In the genomic region with DNA sequence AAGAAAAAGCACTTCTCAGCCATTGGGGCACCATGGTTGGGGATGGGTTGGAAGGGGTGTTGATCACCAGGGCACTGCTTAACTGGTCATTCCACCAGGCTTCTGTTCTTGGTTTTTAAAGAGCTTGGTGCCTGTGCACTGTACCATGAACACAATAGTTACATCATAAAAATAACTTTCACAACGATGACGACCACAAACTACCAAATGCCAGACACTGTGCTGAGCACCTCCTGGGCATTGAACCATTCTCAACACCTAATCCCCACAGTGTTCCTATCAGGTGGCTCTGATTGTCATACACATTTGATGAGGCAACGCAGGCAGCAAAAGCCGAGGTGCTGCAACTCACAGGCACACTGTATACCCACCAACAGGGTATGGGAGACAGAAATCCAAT, we compare ENCODE assay signal across 20 cellular contexts.
A peak's percentile ranks its signal among the peaks of the same experiment; 100 is the strongest.
DNase-seq lines count a peak whose midpoint lies in the region; ATAC-seq and TF ChIP-seq lines count a peak whose summit lies in the region.
"Had no signal": no experiment of that assay in that cellular context is flagged by ENCODE, and none has a peak within 500 bp of the region (broad histone marks: within the 10 kb centered on the region; RNA-seq: fewer than 3 reads in every experiment).

No MANE protein-coding gene starts in this region.

- ATAC-seq in HG03521 (IDR thresholded peaks at IDR 0.05; ENCODE audit: unreplicated experiment) (no peak), aorta (ENCODE audit: low FRiP score) (no peak)
- ATAC-seq: K562 had no signal

- POLR2A ChIA-PET in Caco-2 (lab: Charles Lee): no interaction called here

- H3K4me3 ChIP-seq in Caco-2 (ENCODE audit: low read depth, low read length) (no peak overlapping the region), aorta (ENCODE audit: low read length in 2 of 2) (no peak overlapping the region)
- H3K4me3 ChIP-seq: GM23248, K562 had no signal

- 85 to 86% methylated on average over 4 of the region's 4 CpGs for WGBS in aorta, 2 donors

- H3K36me3 Mint-ChIP-seq in Caco-2 (ENCODE audit: insufficient read depth, unreplicated experiment): no peaks in the 10 kb centered on the region

- H3K4me1 Mint-ChIP-seq in Caco-2 (ENCODE audit: low read depth, unreplicated experiment): no peaks in the 10 kb centered on the region

- CTCF ChIA-PET in Caco-2 (lab: Charles Lee): no interaction called here

- H3K9me3 ChIP-seq in Caco-2: no peaks in the 10 kb centered on the region
- no peaks in the 10 kb centered on the region for H3K9me3 ChIP-seq in aorta (ENCODE audit: control insufficient read depth, low read length)
- H3K9me3 ChIP-seq: BE2C had no signal

- H3K9me3 Mint-ChIP-seq in Caco-2 (ENCODE audit: unreplicated experiment): no peaks in the 10 kb centered on the region
- H3K9me3 Mint-ChIP-seq: CD4-positive, alpha-beta T cell; HFFc6 had no signal

- TF ChIP-seq CTCF in Caco-2 (IDR thresholded peaks at IDR 0.05; ENCODE audit: insufficient read depth in 1 of 2, low read depth in 1 of 2, low read length in 1 of 2, severe bottlenecking in 1 of 2, unreplicated experiment in 1 of 2): no peak

- DNase-seq in Caki2 (ENCODE audit: low read depth) (peak; percentile 65), glomerular visceral epithelial cell (ENCODE audit: extremely low spot score) (peak; percentile 71), mesenteric fat pad (ENCODE audit: low spot score) (peak; percentile 51), Caco-2 (no peak), aorta (no peak)
- no peak for DNase-seq in activated naive CD4-positive, alpha-beta T cell treated with anti-CD3 and anti-CD28 coated beads, Interleukin-2, amount 50 U/mL, for 16 hours
- DNase-seq: BE2C; Calu3; CD4-positive, alpha-beta T cell; DMS 273 treated with DMSO at 0.1 percent for 48 hours; DMS53; DND-41; EL; GM23248; HCEC 1CT; HFFc6; IMR-90 had no signal

- H3K4me1 ChIP-seq in Caco-2 (no peaks in the 10 kb centered on the region), aorta (ENCODE audit: control insufficient read depth in 1 of 2, insufficient read depth in 2 of 2, low read length in 2 of 2) (no peaks in the 10 kb centered on the region)
- H3K4me1 ChIP-seq: BE2C had no signal

- H3K27me3 Mint-ChIP-seq in Caco-2 (ENCODE audit: insufficient read depth, unreplicated experiment): peaks cover 17% of the 10 kb centered on the region

- H3K36me3 ChIP-seq in Caco-2 (ENCODE audit: control insufficient read depth, insufficient read depth, low read length) (no peaks in the 10 kb centered on the region), aorta (ENCODE audit: control insufficient read depth in 1 of 2, insufficient read depth in 2 of 2, low read length in 1 of 2) (no peaks in the 10 kb centered on the region)
- H3K36me3 ChIP-seq: BE2C had no signal

- H3K27me3 ChIP-seq in Caco-2 (replicated peaks; ENCODE audit: control insufficient read depth, insufficient read depth, low read length): no peaks in the 10 kb centered on the region; the same call in 1 of the 2 replicates
- no peaks in the 10 kb centered on the region for H3K27me3 ChIP-seq in aorta (ENCODE audit: control insufficient read depth in 1 of 2, insufficient read depth in 2 of 2, low read length in 1 of 2)

- no peak overlapping the region for H3K27ac Mint-ChIP-seq in Caco-2 (ENCODE audit: unreplicated experiment)
- H3K27ac Mint-ChIP-seq: CD4-positive, alpha-beta T cell; HFFc6 had no signal

- intact Hi-C loops in Caco-2 (cut with micrococcal nuclease; ENCODE audit: unreplicated experiment): no loop called here
- intact Hi-C loops in aorta (cut with DNase I): no loop called here

- no TSS peak for BruUV-seq in Caco-2 (replicated peaks; lab: Mats Ljungman, UMichigan)

- in situ Hi-C loops in Caki2 (cut with HindIII; ENCODE audit: low pct_unique_long_range_greater_than_20kb, low sequenced_read_pairs): no loop called here

- no peak overlapping the region for H3K4me3 Mint-ChIP-seq in Caco-2 (ENCODE audit: unreplicated experiment)
- H3K4me3 Mint-ChIP-seq: CD4-positive, alpha-beta T cell; HFFc6 had no signal

- no peak overlapping the region for H3K27ac ChIP-seq in aorta (ENCODE audit: low read depth in 1 of 2, low read length in 2 of 2)
- H3K27ac ChIP-seq: C4-2B, GM23248 had no signal

Comparison
In these comparisons a context has a peak if more than half of its experiments do, and no peak if none do; other contexts are left out.
1. DNase-seq: peak in Caki2 (single experiment), glomerular visceral epithelial cell (single experiment) and mesenteric fat pad (single experiment); none in Caco-2 (0 of 2), aorta (0 of 2) and activated naive CD4-positive, alpha-beta T cell treated with anti-CD3 and anti-CD28 coated beads, Interleukin-2, amount 50 U/mL, for 16 hours (single experiment).